In genomic region chr2:176134045-176134444, GRCh38 we compare ENCODE assay signal across 19 cellular contexts. TPM values are rescaled to one million over a fixed set of nuclear protein-coding genes. Genes with fewer than 3 reads are reported as not detected.
"Had no signal": no experiment of that assay in that cellular context is flagged by ENCODE, and none has a peak within 500 bp of the region (broad histone marks: within the 10 kb centered on the region; RNA-seq: fewer than 3 reads in every experiment).

No MANE protein-coding gene starts in this region.

- H3K27ac Mint-ChIP-seq: memory B cell; naive thymus-derived CD8-positive, alpha-beta T cell; type B pancreatic cell had no signal

- H3K9me3 ChIP-seq: gastroesophageal sphincter, mucosa of descending colon had no signal

- H3K4me3 ChIP-seq: dorsolateral prefrontal cortex, gastroesophageal sphincter, hepatocyte, mucosa of descending colon, skin epidermis had no signal

- DNase-seq: activated CD4-positive, alpha-beta T cell treated with anti-CD3 and anti-CD28 coated beads for 1 hour; activated CD4-positive, alpha-beta T cell treated with anti-CD3 and anti-CD28 coated beads, Interleukin-2, amount 50 U/mL, for 4 hours; activated effector memory CD4-positive, alpha-beta T cell treated with Interleukin-2 at 50 U/mL for 16 hours; activated naive CD4-positive, alpha-beta T cell treated with anti-CD3 and anti-CD28 coated beads, Interleukin-2, amount 50 U/mL, for 16 hours; activated T-cell treated with anti-CD3 and anti-CD28 coated beads, Interleukin-2, amount 50 U/mL, for 1 hour; dorsolateral prefrontal cortex; left ventricle myocardium superior; mucosa of descending colon; naive thymus-derived CD8-positive, alpha-beta T cell; stimulated activated CD4-positive, alpha-beta T cell treated with anti-CD3 and anti-CD28 coated beads, Interleukin-4, amount 100 ng/mL, for 24 hours; stimulated activated naive CD4-positive, alpha-beta T cell; substantia nigra had no signal

- H3K27ac ChIP-seq: dorsolateral prefrontal cortex, hepatocyte had no signal

- ATAC-seq: gastroesophageal sphincter; left ventricle myocardium superior; mucosa of descending colon; naive thymus-derived CD8-positive, alpha-beta T cell had no signal

- H3K36me3 ChIP-seq: gastroesophageal sphincter had no signal

- H3K4me3 Mint-ChIP-seq: memory B cell had no signal

RNA-seq across cellular contexts. Expression of gene HOXD8, which starts 4.5 kb away (rescaled TPM):
- total RNA-seq: chondrocyte; dorsolateral prefrontal cortex; naive thymus-derived CD8-positive, alpha-beta T cell had no signal
- polyA plus RNA-seq: hepatocyte; keratinocyte; naive thymus-derived CD8-positive, alpha-beta T cell had no signal

RNA-seq across cellular contexts. Expression of gene HOXD9, which starts 11.5 kb away (rescaled TPM):
- total RNA-seq: chondrocyte; left ventricle myocardium superior; naive thymus-derived CD8-positive, alpha-beta T cell had no signal
- polyA plus RNA-seq: keratinocyte; naive thymus-derived CD8-positive, alpha-beta T cell had no signal

RNA-seq across cellular contexts. Expression of gene HOXD4, which starts 17.3 kb away (rescaled TPM):
- total RNA-seq: chondrocyte; dorsolateral prefrontal cortex; naive thymus-derived CD8-positive, alpha-beta T cell had no signal
- polyA plus RNA-seq: hepatocyte; keratinocyte; naive thymus-derived CD8-positive, alpha-beta T cell had no signal

RNA-seq across cellular contexts. Expression of gene HOXD10, which starts 17.5 kb away (rescaled TPM):
- total RNA-seq: chondrocyte; left ventricle myocardium superior; naive thymus-derived CD8-positive, alpha-beta T cell had no signal
- polyA plus RNA-seq: keratinocyte; naive thymus-derived CD8-positive, alpha-beta T cell had no signal

RNA-seq across cellular contexts. Expression of gene HOXD3, which starts 23.1 kb away (rescaled TPM):
- total RNA-seq: chondrocyte; naive thymus-derived CD8-positive, alpha-beta T cell had no signal
- polyA plus RNA-seq: hepatocyte; keratinocyte; naive thymus-derived CD8-positive, alpha-beta T cell had no signal
